ENCODE assay signal across 8 cellular contexts in the genomic region with DNA sequence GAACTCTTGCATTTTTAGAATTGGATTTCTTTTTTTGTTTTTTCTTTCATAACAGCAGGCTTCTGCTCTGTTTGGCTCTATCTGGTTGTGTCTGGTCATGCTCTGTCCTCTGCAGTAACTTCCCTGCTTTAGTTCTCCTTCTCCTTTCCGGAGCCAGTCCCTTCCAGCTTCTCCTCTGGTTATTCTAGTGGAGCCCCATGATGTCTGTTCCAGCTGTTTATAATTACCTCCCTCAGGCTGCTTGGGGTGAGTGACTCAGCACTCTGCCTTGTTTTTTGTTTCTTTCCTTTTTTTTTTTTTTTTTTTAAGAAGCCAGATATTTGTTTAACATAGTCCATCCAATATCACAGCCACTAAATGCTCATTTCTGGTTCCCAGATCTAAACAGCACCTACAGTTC.
DNase-seq lines count a peak whose midpoint lies in the region; ATAC-seq, FAIRE-seq and TF ChIP-seq lines count a peak whose summit lies in the region.

No MANE protein-coding gene starts in this region.

- POLR2A ChIA-PET in CD8-positive, alpha-beta memory T cell (lab: Charles Lee), result no interaction called here

- H3K27ac Mint-ChIP-seq in mesothelial cell of epicardium, result peak overlapping the region; percentile 14
- no peak overlapping the region for H3K27ac Mint-ChIP-seq in CD8-positive, alpha-beta memory T cell

- H3K27ac ChIP-seq in CD8-positive, alpha-beta memory T cell (ENCODE audit: low read depth, low read length), result no peak overlapping the region

- no peaks in the 10 kb centered on the region for H3K9me3 ChIP-seq in CD8-positive, alpha-beta memory T cell (ENCODE audit: low read length)

- no peaks in the 10 kb centered on the region for H3K36me3 ChIP-seq in CD8-positive, alpha-beta memory T cell (ENCODE audit: insufficient read depth, low read length)

- CTCF ChIA-PET in CD8-positive, alpha-beta memory T cell (lab: Charles Lee), result no interaction called here

- TF ChIP-seq CTCF in AG09319 (IDR thresholded peaks at IDR 0.05; ENCODE audit: low read depth, low read length) (no peak), NB4 (IDR thresholded peaks at IDR 0.05; ENCODE audit: low read depth, low read length) (no peak), mesothelial cell of epicardium (IDR thresholded peaks at IDR 0.05; ENCODE audit: unreplicated experiment) (no peak)

- no peaks in the 10 kb centered on the region for H3K36me3 Mint-ChIP-seq in mesothelial cell of epicardium
- H3K36me3 Mint-ChIP-seq in CD8-positive, alpha-beta memory T cell, result no peaks in the 10 kb centered on the region

- no peak overlapping the region for H3K4me3 Mint-ChIP-seq in mesothelial cell of epicardium
- no peak overlapping the region for H3K4me3 Mint-ChIP-seq in CD8-positive, alpha-beta memory T cell

- H3K4me3 ChIP-seq in NB4 (ENCODE audit: low read depth, low read length), result no peak overlapping the region
- no peak overlapping the region for H3K4me3 ChIP-seq in CD8-positive, alpha-beta memory T cell (ENCODE audit: low read length)

- TF ChIP-seq POLR2A in NB4 (IDR thresholded peaks at IDR 0.05; ENCODE audit: extremely low read depth, insufficient read length), result no peak

- H3K4me1 ChIP-seq in CD8-positive, alpha-beta memory T cell (ENCODE audit: insufficient read depth, low read length), result no peaks in the 10 kb centered on the region

- DNase-seq in AG09319 (ENCODE audit: extremely low read depth, low read depth) (peak; percentile 78), NB4 (ENCODE audit: low read depth) (peak; percentile 62), mesothelial cell of epicardium (ENCODE audit: low spot score in 2 of 2, unreplicated experiment in 2 of 2) (no peak), 8988T (no peak)
- DNase-seq in activated CD4-positive, alpha-beta T cell treated with anti-CD3 and anti-CD28 coated beads, Interleukin-2, amount 50 U/mL, for 1 hour, result no peak
- no peak for DNase-seq in CD8-positive, alpha-beta memory T cell

- no peak for ATAC-seq in HG03520 (IDR thresholded peaks at IDR 0.05; ENCODE audit: unreplicated experiment)

- FAIRE-seq in endometrium (lab: Jason Lieb, UNC), result peak; percentile 98

- H3K4me1 Mint-ChIP-seq in mesothelial cell of epicardium, result peaks cover 73% of the 10 kb centered on the region
- no peaks in the 10 kb centered on the region for H3K4me1 Mint-ChIP-seq in CD8-positive, alpha-beta memory T cell

- H3K27me3 Mint-ChIP-seq in mesothelial cell of epicardium (ENCODE audit: low read depth), result no peaks in the 10 kb centered on the region
- H3K27me3 Mint-ChIP-seq in CD8-positive, alpha-beta memory T cell, result no peaks in the 10 kb centered on the region

- H3K9me3 Mint-ChIP-seq in mesothelial cell of epicardium, result no peaks in the 10 kb centered on the region
- H3K9me3 Mint-ChIP-seq in CD8-positive, alpha-beta memory T cell, result no peaks in the 10 kb centered on the region

- no peaks in the 10 kb centered on the region for H3K27me3 ChIP-seq in CD8-positive, alpha-beta memory T cell (ENCODE audit: insufficient read depth, low read length, poor library complexity, severe bottlenecking)

Comparison
In these comparisons a context has a peak if more than half of its experiments do, and no peak if none do; other contexts are left out.
1. DNase-seq: peak in AG09319 (single experiment) and NB4 (single experiment); none in mesothelial cell of epicardium (0 of 2), activated CD4-positive, alpha-beta T cell treated with anti-CD3 and anti-CD28 coated beads, Interleukin-2, amount 50 U/mL, for 1 hour (single experiment), CD8-positive, alpha-beta memory T cell (0 of 5) and 8988T (single experiment).